ENCODE assay signal across 8 cellular contexts in the genomic region with DNA sequence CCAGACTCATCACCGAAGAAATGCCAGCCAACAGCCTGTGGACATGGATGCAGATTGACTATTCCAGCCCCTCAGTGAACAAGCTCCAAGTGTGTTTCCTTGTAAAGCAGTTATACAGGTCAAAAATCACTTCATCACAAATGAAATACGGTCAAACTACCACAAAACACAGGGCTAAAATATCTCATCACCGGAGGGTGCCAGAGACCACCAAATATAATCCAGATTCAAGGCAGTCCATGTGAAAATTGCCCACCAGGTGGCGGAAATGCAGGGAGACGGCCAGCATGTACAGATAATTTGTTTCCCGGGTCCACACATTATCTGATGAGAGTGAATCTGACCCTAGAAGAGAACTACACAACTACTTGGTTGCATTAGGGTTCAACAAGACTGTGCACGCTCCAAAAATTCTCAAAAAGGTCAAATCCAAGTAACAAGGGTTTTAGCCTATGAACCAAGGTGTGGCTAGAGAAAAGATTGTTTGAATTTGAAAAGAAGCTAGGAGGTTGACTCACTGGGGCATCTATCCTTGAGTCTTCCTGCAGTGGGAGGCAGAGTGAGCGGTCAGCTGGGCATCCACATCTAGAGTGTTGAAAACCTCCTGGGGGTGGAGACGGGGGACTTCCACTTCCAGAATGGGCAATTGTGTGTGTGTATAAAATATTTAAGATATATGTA.
DNase-seq lines count a peak whose midpoint lies in the region; ATAC-seq and TF ChIP-seq lines count a peak whose summit lies in the region.

No MANE protein-coding gene starts in this region.

- no peaks in the 10 kb centered on the region for H3K4me1 ChIP-seq in NT2/D1 (ENCODE audit: insufficient read depth, insufficient read length)

- intact Hi-C loops in CD14-positive monocyte (cut with micrococcal nuclease), result loop anchor here (2.0 to 10.0 kb wide), 5 partner anchors 157 to 494 kb away; no protein-coding TSS in a partner anchor

- H3K9ac ChIP-seq in NT2/D1 (ENCODE audit: insufficient read length, low read depth), result no peak overlapping the region

- peaks cover 13% of the 10 kb centered on the region for H3K4me1 Mint-ChIP-seq in CD14-positive monocyte
- H3K4me1 Mint-ChIP-seq in HFFc6 (ENCODE audit: low read depth), result peaks cover 4% of the 10 kb centered on the region
- H3K4me1 Mint-ChIP-seq in neural crest cell, result peaks cover 4% of the 10 kb centered on the region

- H3K36me3 Mint-ChIP-seq in CD14-positive monocyte (no peaks in the 10 kb centered on the region), HFFc6 (ENCODE audit: low read depth) (peaks cover 9% of the 10 kb centered on the region), neural crest cell (ENCODE audit: low read depth) (peaks cover 2% of the 10 kb centered on the region)

- no peak for DNase-seq in CD14-positive monocyte (ENCODE audit: low spot score)
- DNase-seq in HFFc6, result peak; percentile 73
- DNase-seq in NT2/D1 (ENCODE audit: low read depth, low spot score), result peak; percentile 66
- peak; percentile 68 for DNase-seq in activated T-cell treated with anti-CD3 and anti-CD28 coated beads for 24 hours (ENCODE audit: low read depth)
- peak; percentile 88 for DNase-seq in neural crest cell (ENCODE audit: low read depth, low spot score)
- DNase-seq in stromal cell of bone marrow (ENCODE audit: low read depth), result peak; percentile 36

- ATAC-seq in esophagus mucosa (peak; percentile 57), GM21390 (IDR thresholded peaks at IDR 0.05; ENCODE audit: unreplicated experiment) (no peak)

- peaks cover 4 to 13% (median 7%) of the 10 kb centered on the region in 7 donors for H3K9me3 Mint-ChIP-seq in CD14-positive monocyte
- peaks cover 13% of the 10 kb centered on the region for H3K9me3 Mint-ChIP-seq in HFFc6
- H3K9me3 Mint-ChIP-seq in neural crest cell, result peaks cover 13% of the 10 kb centered on the region

- H3K27me3 Mint-ChIP-seq in CD14-positive monocyte (ENCODE audit: low read depth in 3 of 3) (peaks cover 11 to 22% (median 20%) of the 10 kb centered on the region in 3 donors), HFFc6 (ENCODE audit: insufficient read depth) (peaks cover 8% of the 10 kb centered on the region), neural crest cell (ENCODE audit: low read depth) (peaks cover 55% of the 10 kb centered on the region)

- TF ChIP-seq CTCF in CD14-positive monocyte (IDR thresholded peaks at IDR 0.05) (peak; percentile 70), HFFc6 (IDR thresholded peaks at IDR 0.05) (peak; percentile 97), neural crest cell (conservative IDR thresholded peaks at IDR 0.05) (peak; percentile 99)

- H3K9me3 ChIP-seq in NT2/D1 (ENCODE audit: insufficient read depth, low read length), result 0 out of 2 replicates have a peak, but pooled peaks cover 4% of the 10 kb centered on the region

- no peaks in the 10 kb centered on the region for H3K36me3 ChIP-seq in NT2/D1 (ENCODE audit: insufficient read depth, insufficient read length, low read length)

- H3K27ac Mint-ChIP-seq in CD14-positive monocyte (no peak overlapping the region), HFFc6 (no peak overlapping the region), neural crest cell (ENCODE audit: unreplicated experiment) (no peak overlapping the region)

- H3K27me3 ChIP-seq in NT2/D1 (ENCODE audit: insufficient read depth, insufficient read length), result peaks cover 54% of the 10 kb centered on the region

- no peak overlapping the region for H3K4me3 ChIP-seq in NT2/D1 (ENCODE audit: insufficient read length, low read depth)

- H3K4me3 Mint-ChIP-seq in CD14-positive monocyte (no peak overlapping the region), HFFc6 (no peak overlapping the region), neural crest cell (no peak overlapping the region)
